Comparison of ENCODE assay signal across 15 cellular contexts in genomic region chr9:6051511-6051950, GRCh38. TPM values are rescaled to one million over a fixed set of nuclear protein-coding genes. Genes with fewer than 3 reads are reported as not detected.
DNase-seq lines count a peak whose midpoint lies in the region; ATAC-seq and TF ChIP-seq lines count a peak whose summit lies in the region.
"Had no signal": no experiment of that assay in that cellular context is flagged by ENCODE, and none has a peak within 500 bp of the region (broad histone marks: within the 10 kb centered on the region; RNA-seq: fewer than 3 reads in every experiment).

No MANE protein-coding gene starts in this region.

- H2AFZ ChIP-seq in Loucy (ENCODE audit: low read length), result peak overlapping the region; percentile 22; the same call in 1 of the 2 replicates

- H3K27ac ChIP-seq in tibial nerve, result no peak overlapping the region
- H3K27ac ChIP-seq: foreskin keratinocyte, thyroid gland, VCaP had no signal

- ATAC-seq in GM19043 (IDR thresholded peaks at IDR 0.05; ENCODE audit: low read depth, unreplicated experiment) (peak; percentile 51), HG02642 (IDR thresholded peaks at IDR 0.05; ENCODE audit: poor library complexity, unreplicated experiment) (peak; percentile 67), left ventricle myocardium superior (no peak), omental fat pad (ENCODE audit: low FRiP score) (no peak)
- ATAC-seq: K562, natural killer cell had no signal

- H3K79me2 ChIP-seq in Loucy (ENCODE audit: insufficient read depth, low read length), result no peaks in the 10 kb centered on the region

- no peaks in the 10 kb centered on the region for H3K36me3 ChIP-seq in Loucy (ENCODE audit: insufficient read depth, low read length)
- H3K36me3 ChIP-seq in tibial nerve, result no peaks in the 10 kb centered on the region
- H3K36me3 ChIP-seq: thyroid gland had no signal

- H3K9me3 ChIP-seq in Loucy (ENCODE audit: insufficient read depth, low read depth, low read length) (no peaks in the 10 kb centered on the region), tibial nerve (no peaks in the 10 kb centered on the region)
- H3K9me3 ChIP-seq: thyroid gland had no signal

- H4K20me1 ChIP-seq in Loucy (ENCODE audit: insufficient read depth, low read length, poor library complexity, severe bottlenecking), result no peaks in the 10 kb centered on the region

- H3K4me1 ChIP-seq in Loucy (ENCODE audit: insufficient read depth, low read length, poor library complexity, severe bottlenecking) (peaks cover 5% of the 10 kb centered on the region), tibial nerve (peaks cover 0 to 5% (median 2%) of the 10 kb centered on the region in 4 donors)

- 85 to 86% methylated on average over 2 of the region's 2 CpGs for WGBS in tibial nerve, 2 donors

- TF ChIP-seq CTCF in GM10248 (IDR thresholded peaks at IDR 0.05; ENCODE audit: control extremely low read depth, extremely low read depth, low read depth, missing control alignments), result no peak
- TF ChIP-seq CTCF in Loucy (conservative IDR thresholded peaks at IDR 0.05; ENCODE audit: low read length), result no peak
- no peak for TF ChIP-seq CTCF in tibial nerve (IDR thresholded peaks at IDR 0.05)
- no peak for TF ChIP-seq CTCF in omental fat pad (IDR thresholded peaks at IDR 0.05)

- H3K9me2 ChIP-seq in Loucy (replicated peaks; ENCODE audit: low read depth, low read length), result no peaks in the 10 kb centered on the region

- no peak overlapping the region for H3K4me2 ChIP-seq in Loucy (ENCODE audit: low read depth, low read length, poor library complexity, severe bottlenecking)

- no peak for TF ChIP-seq POLR2A in tibial nerve (IDR thresholded peaks at IDR 0.05)

- H3K9ac ChIP-seq in Loucy (ENCODE audit: low read depth, low read length, poor library complexity, severe bottlenecking), result no peak overlapping the region

- intact Hi-C loops in left ventricle myocardium superior (cut with micrococcal nuclease), result loop anchor here (10.0 kb wide), 1 partner anchor 253 kb away; no protein-coding TSS in a partner anchor

- peak; percentile 43 for DNase-seq in GM10248 (ENCODE audit: extremely low spot score)
- no peak for DNase-seq in left ventricle myocardium superior
- no peak for DNase-seq in tibial nerve (ENCODE audit: low spot score in 2 of 2)
- no peak for DNase-seq in cerebellum (ENCODE audit: low spot score)
- DNase-seq in omental fat pad (ENCODE audit: low spot score), result no peak
- DNase-seq: anterior cingulate cortex, DMS 273 treated with DMSO at 0.1 percent for 48 hours, foreskin keratinocyte, natural killer cell, thyroid gland had no signal

- no peak for TF ChIP-seq EP300 in tibial nerve (IDR thresholded peaks at IDR 0.05)

- H3K27me3 ChIP-seq in Loucy (ENCODE audit: insufficient read depth, low read length, poor library complexity, severe bottlenecking) (no peaks in the 10 kb centered on the region), tibial nerve (no peaks in the 10 kb centered on the region)
- H3K27me3 ChIP-seq: foreskin keratinocyte, thyroid gland had no signal

- H3F3A ChIP-seq in Loucy (ENCODE audit: low read depth), result no peaks in the 10 kb centered on the region

- POLR2A ChIA-PET in GM10248 (lab: Yijun Ruan, JAX), result no interaction called here

- no peak overlapping the region for H3K4me3 ChIP-seq in Loucy (ENCODE audit: low read length, poor library complexity, severe bottlenecking)
- no peak overlapping the region for H3K4me3 ChIP-seq in tibial nerve
- H3K4me3 ChIP-seq: K562, thyroid gland had no signal

- CTCF ChIA-PET in GM10248 (lab: Yijun Ruan, JAX), result interaction anchor here (0.9 to 1.3 kb wide), 3 partner anchors 166 to 517 kb away, joined by 3 to 11 read pairs (median 3); no protein-coding TSS in a partner anchor

RNA-seq across cellular contexts. Expression of gene RANBP6, which starts 36.1 kb away (rescaled TPM):
- total RNA-seq in left ventricle myocardium superior (22.6 TPM), tibial nerve (10 to 100 TPM in 3 of 4 donors, 1 to 10 TPM in 1; 8.8 to 19.9 (median 11.5) TPM), cerebellum (52.1 TPM), omental fat pad (10 to 100 TPM; 11.5 to 19.4 (median 15.0) TPM)

Comparison
In these comparisons a context has a peak if more than half of its experiments do, and no peak if none do; other contexts are left out.
1. ATAC-seq: peak in GM19043 (single experiment) and HG02642 (single experiment); none in left ventricle myocardium superior (single experiment) and omental fat pad (single experiment).